ENCODE assay signal across 11 cellular contexts in the genomic region with DNA sequence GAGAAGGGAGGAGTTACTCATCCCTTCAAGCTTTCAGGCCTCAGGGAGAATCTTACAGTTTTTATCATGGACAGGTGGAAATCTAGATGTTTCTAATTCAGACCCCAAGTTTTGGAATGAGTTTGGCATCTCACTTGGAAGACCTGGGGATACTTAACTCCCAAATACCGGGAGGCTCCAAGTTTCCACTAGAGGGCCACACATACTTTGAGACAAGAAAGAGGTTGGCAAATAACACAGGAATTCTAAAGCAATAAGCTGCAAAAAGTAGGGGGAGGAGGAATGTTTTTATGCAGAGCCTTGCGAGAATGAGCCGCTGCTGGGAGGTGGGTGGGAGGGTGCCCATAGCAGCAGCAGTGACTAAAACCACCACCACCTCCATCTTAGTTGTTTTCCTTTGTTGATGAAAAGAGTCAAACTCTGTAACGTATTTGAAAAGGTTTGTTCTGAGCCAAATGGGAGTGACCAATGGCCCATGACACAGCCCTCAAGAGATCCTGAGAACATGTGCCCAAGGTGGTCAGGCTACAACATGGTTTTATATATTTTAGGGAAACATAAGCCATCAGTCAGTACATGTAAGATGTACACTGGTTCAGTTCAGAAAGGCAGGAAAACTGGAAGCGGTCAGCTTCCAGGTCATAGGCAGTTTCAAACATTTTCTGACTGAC. TPM values are rescaled to one million over a fixed set of nuclear protein-coding genes. Genes with fewer than 3 reads are reported as not detected.
DNase-seq lines count a peak whose midpoint lies in the region; ATAC-seq, FAIRE-seq and TF ChIP-seq lines count a peak whose summit lies in the region.
"Had no signal": no experiment of that assay in that cellular context is flagged by ENCODE, and none has a peak within 500 bp of the region (broad histone marks: within the 10 kb centered on the region; RNA-seq: fewer than 3 reads in every experiment).

No MANE protein-coding gene starts in this region.

- H2AFZ ChIP-seq in HepG2 (ENCODE audit: low read length): no peak overlapping the region

- CTCF ChIA-PET in A673 (lab: Charles Lee) (interaction anchor here (0.8 to 1.3 kb wide), 2 partner anchors 134 to 178 kb away, joined by 3 to 5 read pairs; no protein-coding TSS in a partner anchor), HepG2 (lab: Yijun Ruan, JAX; ENCODE audit: low intra/inter-chr PET ratio, low total read pairs) (interaction anchor here (1.0 to 1.1 kb wide), 2 partner anchors 19 to 98 kb away, joined by 3 read pairs; no protein-coding TSS in a partner anchor)

- in situ Hi-C loops in HepG2 (cut with HindIII; ENCODE audit: extremely low pct_ligation_motif_present, low pct_unique_long_range_greater_than_20kb): no loop called here

- TF ChIP-seq CTCF in A673 (conservative IDR thresholded peaks at IDR 0.05; ENCODE audit: low read depth, low read length) (peak; percentile 60), breast epithelium (IDR thresholded peaks at IDR 0.05) (peak in 2 of 3 donors; percentile 38 to 40), HepG2 (CRISPR knock-in tag; IDR thresholded peaks at IDR 0.05) (peak; percentile 45)

- H3K27me3 ChIP-seq in A673 (replicated peaks; ENCODE audit: insufficient read depth, low read depth, low read length, poor library complexity) (no peaks in the 10 kb centered on the region), breast epithelium (no peaks in the 10 kb centered on the region), HepG2 (ENCODE audit: control insufficient read depth in 1 of 2, insufficient read depth in 2 of 2, low read length in 2 of 2) (peaks cover 0 to 12% of the 10 kb centered on the region in 2 experiments; a peak in 2 of 5 replicates)

- ATAC-seq in HepG2 (peak; percentile 89), HG03565 (IDR thresholded peaks at IDR 0.05; ENCODE audit: unreplicated experiment) (no peak)
- ATAC-seq: activated CD8-positive, alpha-beta memory T cell treated with anti-CD3 and anti-CD28 coated beads, Interleukin-2, amount 10 ng/mL, durations not matched to agents 7 days and 5 days had no signal

- 34% methylated on average over 5 of the region's 5 CpGs for WGBS in HepG2 (ENCODE audit: low lambda C conversion rate)

- POLR2A ChIA-PET in A673 (lab: Charles Lee; ENCODE audit: low non-redundant PET): no interaction called here
- POLR2A ChIA-PET in HepG2 (lab: Yijun Ruan, JAX): no interaction called here

- H3K4me2 ChIP-seq in HepG2 (ENCODE audit: low read depth, low read length): no peak overlapping the region

- H3K4me1 ChIP-seq in A673 (ENCODE audit: insufficient read depth, low read length, poor library complexity, severe bottlenecking): no peaks in the 10 kb centered on the region
- no peaks in the 10 kb centered on the region for H3K4me1 ChIP-seq in breast epithelium
- no peaks in the 10 kb centered on the region for H3K4me1 ChIP-seq in HepG2 (ENCODE audit: insufficient read depth, low read length)

- no TSS peak for BruUV-seq in A673 (replicated peaks; lab: Mats Ljungman, UMichigan)
- no TSS peak for BruUV-seq in HepG2 (replicated peaks; lab: Mats Ljungman, UMichigan)

- TF ChIP-seq RAD21 in HepG2 (CRISPR knock-in tag; IDR thresholded peaks at IDR 0.05): peak; percentile 44; the same call in 1 of the 2 replicates

- H3K9ac ChIP-seq in HepG2 (ENCODE audit: insufficient read depth, low read depth, low read length): no peak overlapping the region

- H3K9me3 ChIP-seq in A673 (ENCODE audit: low read depth, low read length, poor library complexity, severe bottlenecking): no peaks in the 10 kb centered on the region
- no peaks in the 10 kb centered on the region for H3K9me3 ChIP-seq in breast epithelium
- no peaks in the 10 kb centered on the region for H3K9me3 ChIP-seq in HepG2 (ENCODE audit: low read length)

- H3K79me2 ChIP-seq in HepG2 (ENCODE audit: insufficient read depth, low read length): no peaks in the 10 kb centered on the region

- H3K4me3 ChIP-seq in A673 (ENCODE audit: low read depth, low read length, poor library complexity, severe bottlenecking): no peak overlapping the region
- H3K4me3 ChIP-seq in breast epithelium: no peak overlapping the region
- H3K4me3 ChIP-seq in HepG2 (replicated peaks in 1 of 3; ENCODE audit: insufficient read depth in 1 of 3, low read depth in 2 of 3, low read length in 3 of 3): no peak overlapping the region

- peak; percentile 88 for FAIRE-seq in HepG2 (lab: Jason Lieb, UNC)
- FAIRE-seq: G401.6 had no signal

- TF ChIP-seq EP300 in HepG2 (IDR thresholded peaks at IDR 0.05; ENCODE audit: low read depth in 2 of 2, low read length in 2 of 2) (no peak), HepG2 (CRISPR knock-in tag; IDR thresholded peaks at IDR 0.05; ENCODE audit: borderline replicate concordance) (no peak)

- H3K27ac ChIP-seq in A673 (ENCODE audit: low read depth, low read length, poor library complexity, severe bottlenecking) (no peak overlapping the region), breast epithelium (no peak overlapping the region), HepG2 (ENCODE audit: extremely low read length, insufficient read depth, low read length) (no peak overlapping the region)

- intact Hi-C loops in A673 (cut with micrococcal nuclease; ENCODE audit: unreplicated experiment) (no loop called here), breast epithelium (cut with DNase I; ENCODE audit: low total_unique reads) (no loop called here), HepG2 (cut with micrococcal nuclease; ENCODE audit: unreplicated experiment) (loop anchor here (1.0 kb wide), 1 partner anchor 18 kb away; no protein-coding TSS in a partner anchor)

- TF ChIP-seq POLR2A in breast epithelium (IDR thresholded peaks at IDR 0.05) (no peak), HepG2 (IDR thresholded peaks at IDR 0.05; ENCODE audit: insufficient read depth in 1 of 2, low read depth in 2 of 2, low read length in 2 of 2) (no peak)

- H3K36me3 ChIP-seq in A673 (ENCODE audit: insufficient read depth, low read length, poor library complexity, severe bottlenecking) (no peaks in the 10 kb centered on the region), breast epithelium (no peaks in the 10 kb centered on the region), HepG2 (replicated peaks in 1 of 2; ENCODE audit: control insufficient read depth in 1 of 2, insufficient read depth in 2 of 2, low read length in 2 of 2) (no peaks in the 10 kb centered on the region)

- no peaks in the 10 kb centered on the region for H4K20me1 ChIP-seq in HepG2 (ENCODE audit: insufficient read depth, low read length)

- DNase-seq in A673 (ENCODE audit: low spot score): peak; percentile 63
- peak; percentile 6 for DNase-seq in HCEC 1CT
- DNase-seq in breast epithelium (ENCODE audit: low spot score in 2 of 2): no peak
- peak; percentile 63 for DNase-seq in HepG2 (ENCODE audit: low spot score)
- DNase-seq in NCI-H187 treated with DMSO at 0.1 percent for 48 hours (lab: John Stamatoyannopoulos, UW): no peak
- DNase-seq in GM19238 (ENCODE audit: insufficient read length, low spot score): no peak
- no peak for DNase-seq in NCI-H1092 (lab: John Stamatoyannopoulos, UW)
- DNase-seq: activated CD8-positive, alpha-beta memory T cell treated with anti-CD3 and anti-CD28 coated beads, Interleukin-2, amount 10 ng/mL, durations not matched to agents 7 days and 5 days; NCI-H2227 treated with DMSO at 0.1 percent for 48 hours had no signal

RNA-seq across cellular contexts. Expression of a gene that starts 34.2 kb away (rescaled TPM):
- total RNA-seq in A673 (2021) (not detected in 2 replicates), breast epithelium (1,000 to 10,000 TPM in 1 of 3 donors, 100 to 1,000 TPM in 2; 125 to 1,186 (median 303) TPM), HepG2 (2016; rRNA removed; fragmentation: Illumina TruSeq; extraction: Trizol) (not detected in 2 replicates)
- not detected in 2 replicates for total RNA-seq in HepG2 (2016; cell fraction: cytosol; rRNA removed; fragmentation: Illumina TruSeq; extraction: Trizol; ENCODE audit: low read depth)
- total RNA-seq in HepG2 (2016; cell fraction: insoluble cytoplasmic fraction; rRNA removed; fragmentation: Illumina TruSeq; extraction: Trizol): not detected in 2 replicates
- total RNA-seq in HepG2 (2016; cell fraction: membrane; rRNA removed; fragmentation: Illumina TruSeq; extraction: Trizol): not detected in 2 replicates
- not detected in 2 replicates for total RNA-seq in HepG2 (2016; cell fraction: nucleus; rRNA removed; fragmentation: Illumina TruSeq; extraction: Trizol)
- polyA plus RNA-seq in HepG2 (2011; rRNA removed): not detected in 2 replicates
- polyA plus RNA-seq in HepG2 (2011; cell fraction: cytosol; rRNA removed): not detected in 2 replicates
- not detected in 2 replicates for polyA plus RNA-seq in HepG2 (2011; cell fraction: nucleus; rRNA removed)
- polyA plus RNA-seq in HepG2 (2012): not detected in 2 replicates
- polyA plus RNA-seq in HepG2 (2016; cell fraction: cytosol; fragmentation: Illumina TruSeq; extraction: Trizol; ENCODE audit: low read depth): not detected in 2 replicates
- polyA plus RNA-seq in HepG2 (2016; cell fraction: insoluble cytoplasmic fraction; fragmentation: Illumina TruSeq; extraction: Trizol; ENCODE audit: low read depth): not detected in 2 replicates
- polyA plus RNA-seq in HepG2 (2016; cell fraction: membrane; fragmentation: Illumina TruSeq; extraction: Trizol; ENCODE audit: low read depth): not detected in 2 replicates
- not detected in 2 replicates for polyA plus RNA-seq in HepG2 (2016; cell fraction: nucleus; fragmentation: Illumina TruSeq; extraction: Trizol; ENCODE audit: insufficient read depth, low read depth)
- polyA minus RNA-seq in HepG2 (2011; rRNA and poly(A)+ RNA removed; ENCODE audit: low replicate concordance): not detected in 2 replicates
- polyA minus RNA-seq in HepG2 (2011; cell fraction: cytosol; rRNA and poly(A)+ RNA removed): not detected in 2 replicates
- polyA minus RNA-seq in HepG2 (2011; cell fraction: nucleus; rRNA and poly(A)+ RNA removed): not detected in 2 replicates
- total RNA-seq: activated CD8-positive, alpha-beta memory T cell treated with anti-CD3 and anti-CD28 coated beads, Interleukin-2, amount 10 ng/mL, durations not matched to agents 7 days and 5 days had no signal

RNA-seq across cellular contexts. Expression of a gene that starts 54.4 kb away (rescaled TPM):
- not detected in 2 replicates for total RNA-seq in A673 (2021)
- not detected for total RNA-seq in breast epithelium
- total RNA-seq in HepG2 (2016; rRNA removed; fragmentation: Illumina TruSeq; extraction: Trizol): not detected in 2 replicates
- total RNA-seq in HepG2 (2016; cell fraction: cytosol; rRNA removed; fragmentation: Illumina TruSeq; extraction: Trizol; ENCODE audit: low read depth): not detected in 2 replicates
- total RNA-seq in HepG2 (2016; cell fraction: insoluble cytoplasmic fraction; rRNA removed; fragmentation: Illumina TruSeq; extraction: Trizol): not detected in 2 replicates
- total RNA-seq in HepG2 (2016; cell fraction: membrane; rRNA removed; fragmentation: Illumina TruSeq; extraction: Trizol): not detected in 2 replicates
- not detected in 2 replicates for total RNA-seq in HepG2 (2016; cell fraction: nucleus; rRNA removed; fragmentation: Illumina TruSeq; extraction: Trizol)
- not detected in 2 replicates for polyA plus RNA-seq in HepG2 (2011; rRNA removed)
- not detected in 2 replicates for polyA plus RNA-seq in HepG2 (2011; cell fraction: cytosol; rRNA removed)
- not detected in 2 replicates for polyA plus RNA-seq in HepG2 (2011; cell fraction: nucleus; rRNA removed)
- polyA plus RNA-seq in HepG2 (2012): not detected in 2 replicates
- not detected in 2 replicates for polyA plus RNA-seq in HepG2 (2016; cell fraction: cytosol; fragmentation: Illumina TruSeq; extraction: Trizol; ENCODE audit: low read depth)
- not detected in 2 replicates for polyA plus RNA-seq in HepG2 (2016; cell fraction: insoluble cytoplasmic fraction; fragmentation: Illumina TruSeq; extraction: Trizol; ENCODE audit: low read depth)
- not detected in 2 replicates for polyA plus RNA-seq in HepG2 (2016; cell fraction: membrane; fragmentation: Illumina TruSeq; extraction: Trizol; ENCODE audit: low read depth)
- not detected in 2 replicates for polyA plus RNA-seq in HepG2 (2016; cell fraction: nucleus; fragmentation: Illumina TruSeq; extraction: Trizol; ENCODE audit: insufficient read depth, low read depth)
- not detected in 2 replicates for polyA minus RNA-seq in HepG2 (2011; rRNA and poly(A)+ RNA removed; ENCODE audit: low replicate concordance)
- polyA minus RNA-seq in HepG2 (2011; cell fraction: cytosol; rRNA and poly(A)+ RNA removed): not detected in 2 replicates
- polyA minus RNA-seq in HepG2 (2011; cell fraction: nucleus; rRNA and poly(A)+ RNA removed): not detected in 2 replicates
- total RNA-seq: activated CD8-positive, alpha-beta memory T cell treated with anti-CD3 and anti-CD28 coated beads, Interleukin-2, amount 10 ng/mL, durations not matched to agents 7 days and 5 days had no signal

RNA-seq across cellular contexts. Expression of a gene that starts 55.7 kb away (rescaled TPM):
- total RNA-seq in A673 (2021) (not detected in 2 replicates), breast epithelium (10 to 100 TPM in 2 of 3 donors, 1 to 10 TPM in 1; 7.2 to 58.7 (median 16.7) TPM), HepG2 (2016; rRNA removed; fragmentation: Illumina TruSeq; extraction: Trizol) (not detected in 2 replicates)
- total RNA-seq in HepG2 (2016; cell fraction: cytosol; rRNA removed; fragmentation: Illumina TruSeq; extraction: Trizol; ENCODE audit: low read depth): not detected in 2 replicates
- not detected in 2 replicates for total RNA-seq in HepG2 (2016; cell fraction: insoluble cytoplasmic fraction; rRNA removed; fragmentation: Illumina TruSeq; extraction: Trizol)
- total RNA-seq in HepG2 (2016; cell fraction: membrane; rRNA removed; fragmentation: Illumina TruSeq; extraction: Trizol): not detected in 2 replicates
- not detected in 2 replicates for total RNA-seq in HepG2 (2016; cell fraction: nucleus; rRNA removed; fragmentation: Illumina TruSeq; extraction: Trizol)
- not detected in 2 replicates for polyA plus RNA-seq in HepG2 (2011; rRNA removed)
- not detected in 2 replicates for polyA plus RNA-seq in HepG2 (2011; cell fraction: cytosol; rRNA removed)
- polyA plus RNA-seq in HepG2 (2011; cell fraction: nucleus; rRNA removed): not detected in 2 replicates
- not detected in 2 replicates for polyA plus RNA-seq in HepG2 (2012)
- not detected in 2 replicates for polyA plus RNA-seq in HepG2 (2016; cell fraction: cytosol; fragmentation: Illumina TruSeq; extraction: Trizol; ENCODE audit: low read depth)
- polyA plus RNA-seq in HepG2 (2016; cell fraction: insoluble cytoplasmic fraction; fragmentation: Illumina TruSeq; extraction: Trizol; ENCODE audit: low read depth): not detected in 2 replicates
- polyA plus RNA-seq in HepG2 (2016; cell fraction: membrane; fragmentation: Illumina TruSeq; extraction: Trizol; ENCODE audit: low read depth): not detected in 2 replicates
- polyA plus RNA-seq in HepG2 (2016; cell fraction: nucleus; fragmentation: Illumina TruSeq; extraction: Trizol; ENCODE audit: insufficient read depth, low read depth): not detected in 2 replicates
- not detected in 2 replicates for polyA minus RNA-seq in HepG2 (2011; rRNA and poly(A)+ RNA removed; ENCODE audit: low replicate concordance)
- not detected in 2 replicates for polyA minus RNA-seq in HepG2 (2011; cell fraction: cytosol; rRNA and poly(A)+ RNA removed)
- not detected in 2 replicates for polyA minus RNA-seq in HepG2 (2011; cell fraction: nucleus; rRNA and poly(A)+ RNA removed)

Comparison
In these comparisons a context has a peak if more than half of its experiments do, and no peak if none do; other contexts are left out.
1. DNase-seq: peak in A673 (single experiment), HCEC 1CT (single experiment) and HepG2 (single experiment); none in breast epithelium (0 of 2), NCI-H187 treated with DMSO at 0.1 percent for 48 hours (single experiment), GM19238 (single experiment) and NCI-H1092 (single experiment).
2. RNA of a gene that starts 34.2 kb away (total RNA-seq): 125 to 1,186 TPM in breast epithelium; not detected in A673 and not detected in HepG2; every median in the first group is over 100 times any median in the second.
3. Peak in every context shown above with its lines, with median percentiles within 50 percentile points of each other: CTCF ChIP-seq.